8 cellular contexts compared by ENCODE assay signal in the genomic region with DNA sequence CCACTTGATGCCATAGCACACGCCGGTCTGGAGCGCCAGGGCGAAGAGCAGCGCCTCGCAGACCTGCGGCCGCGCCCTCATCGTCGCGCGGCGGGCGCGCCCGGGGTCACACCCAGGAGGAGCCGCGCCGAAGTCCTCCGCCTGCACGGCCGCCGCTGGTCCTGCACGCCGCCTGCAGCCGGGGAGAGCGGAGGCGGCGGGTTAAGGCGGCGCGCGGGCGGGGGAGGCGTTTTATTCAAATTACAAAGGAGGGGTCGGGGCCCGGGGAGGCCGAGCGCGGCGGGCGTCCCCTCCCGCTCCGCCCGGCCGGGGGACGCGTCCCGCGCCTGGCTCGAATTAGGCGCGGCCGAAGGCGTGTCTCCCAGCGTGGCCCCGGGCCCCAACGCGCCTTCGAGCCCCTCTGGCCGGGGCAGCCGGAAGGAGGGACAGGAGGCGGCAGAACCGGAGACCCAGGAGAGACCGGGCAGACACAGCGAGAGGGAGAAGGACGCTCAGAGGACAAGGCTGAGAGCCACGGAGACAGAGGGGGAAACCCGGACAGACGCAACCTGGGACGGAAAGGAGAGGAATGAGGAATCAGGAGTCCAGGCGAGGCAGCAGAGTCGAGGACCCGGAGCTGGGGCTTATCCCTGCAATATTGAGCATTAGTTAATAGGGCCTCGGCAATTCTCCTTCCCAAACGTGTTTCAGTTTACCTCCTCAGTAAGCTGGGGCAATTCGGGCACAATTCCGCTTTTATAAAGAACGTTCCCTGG. TPM values are rescaled to one million over a fixed set of nuclear protein-coding genes. Genes with fewer than 3 reads are reported as not detected.
A peak's percentile ranks its signal among the peaks of the same experiment; 100 is the strongest.
DNase-seq lines count a peak whose midpoint lies in the region; ATAC-seq and TF ChIP-seq lines count a peak whose summit lies in the region.

WNT11 (minus strand) TSS at position 176 of the 755 bp plus-strand sequence; CDS start at position 81, 95 bp downstream.

- no peak for TF ChIP-seq EP300 in upper lobe of left lung (IDR thresholded peaks at IDR 0.05)

- H3K79me1 ChIP-seq in IMR-90 (ENCODE audit: low read depth in 1 of 2, low read length in 2 of 2) = no peaks in the 10 kb centered on the region

- H3K23ac ChIP-seq in IMR-90 (ENCODE audit: low read depth, low read length) = no peak within 1 kb of the TSS

- H2BK15ac ChIP-seq in IMR-90 (ENCODE audit: low read depth, low read length) = no peak within 1 kb of the TSS

- H3K4ac ChIP-seq in IMR-90 (ENCODE audit: low read depth, low read length) = no peak within 1 kb of the TSS

- peaks cover 7% of the 10 kb centered on the region for H3K4me1 Mint-ChIP-seq in T-helper 2 cell treated with Interferon-gamma antibody and Interleukin-4, amounts not matched to agents 5 μg/mL and 100 μg/mL, for 36 hours (ENCODE audit: low read depth)

- no peak within 1 kb of the TSS for H4K8ac ChIP-seq in IMR-90 (ENCODE audit: low read depth in 2 of 2, low read length in 2 of 2)

- peak; percentile 28 for ATAC-seq in IMR-90 (ENCODE audit: low read depth)
- peak in 1 of 2 donors; percentile 31 for ATAC-seq in upper lobe of left lung (ENCODE audit: low FRiP score in 2 of 2)

- H3K9me3 Mint-ChIP-seq in T-helper 2 cell treated with Interferon-gamma antibody and Interleukin-4, amounts not matched to agents 5 μg/mL and 100 μg/mL, for 36 hours = no peaks in the 10 kb centered on the region

- H2BK20ac ChIP-seq in IMR-90 (ENCODE audit: low read depth, low read length) = no peak within 1 kb of the TSS

- no peaks in the 10 kb centered on the region for H3K9me1 ChIP-seq in IMR-90 (ENCODE audit: insufficient read depth, low read length)

- POLR2A ChIA-PET in IMR-90 (lab: Charles Lee; ENCODE audit: unreplicated experiment) = no interaction called here

- no peak for TF ChIP-seq RAD21 in IMR-90 (IDR thresholded peaks at IDR 0.05; ENCODE audit: low read length)

- H3K4me3 Mint-ChIP-seq in T-helper 2 cell treated with Interferon-gamma antibody and Interleukin-4, amounts not matched to agents 5 μg/mL and 100 μg/mL, for 36 hours = peak within 1 kb of the TSS; percentile 82

- H3K4me1 ChIP-seq in IMR-90 (ENCODE audit: control insufficient read depth, insufficient read depth, low read length) (peaks cover 3% of the 10 kb centered on the region), upper lobe of left lung (peaks cover 51 to 60% (median 58%) of the 10 kb centered on the region in 4 donors)

- TF ChIP-seq CTCF in IMR-90 (conservative IDR thresholded peaks at IDR 0.05; ENCODE audit: low read depth, low read length) = no peak
- peak in 1 of 6 experiments; percentile 23 for TF ChIP-seq CTCF in upper lobe of left lung (IDR thresholded peaks at IDR 0.05)

- intact Hi-C loops in IMR-90 (cut with micrococcal nuclease) = loop anchor here (1.0 to 10.0 kb wide), 5 partner anchors 113 to 478 kb away; no protein-coding TSS in a partner anchor

- no peak within 1 kb of the TSS for H3K9ac ChIP-seq in IMR-90 (ENCODE audit: low read depth, low read length)

- no peak within 1 kb of the TSS for H2BK5ac ChIP-seq in IMR-90 (ENCODE audit: low read depth, low read length, poor library complexity, severe bottlenecking)

- peak within 1 kb of the TSS; percentile 17 for H3K4me3 ChIP-seq in IMR-90 (ENCODE audit: insufficient read depth, low read depth, low read length)
- H3K4me3 ChIP-seq in upper lobe of left lung = peak within 1 kb of the TSS; percentile 46 to 60 (median 56)

- H2BK120ac ChIP-seq in IMR-90 (ENCODE audit: low read depth, low read length) = no peak within 1 kb of the TSS

- BruUV-seq in IMR-90 (replicated peaks; lab: Mats Ljungman, UMichigan) = no TSS peak

- H2AK9ac ChIP-seq in IMR-90 (replicated peaks; ENCODE audit: low read depth, low read length, poor library complexity) = peak within 1 kb of the TSS; percentile 85

- no peak within 1 kb of the TSS for H3K27ac Mint-ChIP-seq in T-helper 2 cell treated with Interferon-gamma antibody and Interleukin-4, amounts not matched to agents 5 μg/mL and 100 μg/mL, for 36 hours

- peaks cover 11% of the 10 kb centered on the region; the same call in 1 of the 2 replicates for H4K20me1 ChIP-seq in IMR-90 (ENCODE audit: insufficient read depth, low read length)

- H3K36me3 Mint-ChIP-seq in T-helper 2 cell treated with Interferon-gamma antibody and Interleukin-4, amounts not matched to agents 5 μg/mL and 100 μg/mL, for 36 hours (ENCODE audit: low read depth) = no peaks in the 10 kb centered on the region

- H3K14ac ChIP-seq in IMR-90 (replicated peaks; ENCODE audit: low read depth, low read length) = no peak within 1 kb of the TSS

- CTCF ChIA-PET in IMR-90 (lab: Yijun Ruan, JAX) = interaction anchor here (0.6 to 2.2 kb wide), 6 partner anchors 16 to 1140 kb away, joined by 3 to 14 read pairs (median 4); no protein-coding TSS in a partner anchor

- H3K56ac ChIP-seq in IMR-90 (ENCODE audit: extremely low read depth, insufficient read depth, low read length) = no peak within 1 kb of the TSS

- DNase-seq in DMS153 (lab: John Stamatoyannopoulos, UW) (peak; percentile 21), IMR-90 (no peak), midbrain (lab: John Stamatoyannopoulos, UW) (peak; percentile 10), upper lobe of left lung (peak; percentile 66 to 93), 8988T (no peak)
- peak; percentile 23 for DNase-seq in T-helper 2 cell treated with Interferon-gamma antibody and Interleukin-4, amounts not matched to agents 5 μg/mL and 100 μg/mL, for 36 hours (ENCODE audit: low spot score)
- DNase-seq in effector CD4-positive, alpha-beta T cell = peak; percentile 33
- DNase-seq in effector CD8-positive, alpha-beta T cell (lab: John Stamatoyannopoulos, UW) = no peak

- in situ Hi-C loops in IMR-90 (cut with MboI; ENCODE audit: low sequenced_read_pairs) = no loop called here

- H4K5ac ChIP-seq in IMR-90 (ENCODE audit: low read depth, low read length) = no peak within 1 kb of the TSS

- H3K9me3 ChIP-seq in IMR-90 (ENCODE audit: control insufficient read depth, insufficient read depth, low read length) (no peaks in the 10 kb centered on the region), upper lobe of left lung (no peaks in the 10 kb centered on the region)

- H3K27me3 ChIP-seq in IMR-90 (ENCODE audit: control insufficient read depth, insufficient read depth, low read length) (peaks cover 84% of the 10 kb centered on the region), upper lobe of left lung (peaks cover 0 to 41% (median 16%) of the 10 kb centered on the region in 4 donors)

- H2AFZ ChIP-seq in IMR-90 (replicated peaks; ENCODE audit: low read length, poor library complexity) = peak within 1 kb of the TSS; percentile 90

- H3K18ac ChIP-seq in IMR-90 (ENCODE audit: low read depth, low read length) = no peak within 1 kb of the TSS

- dilution Hi-C loops in IMR-90 (cut with HindIII; ENCODE audit: low sequenced_read_pairs, unreplicated experiment) = no loop called here

- TF ChIP-seq POLR2A in IMR-90 (IDR thresholded peaks at IDR 0.05; ENCODE audit: low read depth, low read length) = no peak
- TF ChIP-seq POLR2A in upper lobe of left lung (IDR thresholded peaks at IDR 0.05) = no peak

- 1% methylated on average over 42 of the region's 80 CpGs; no CpG with 5 or more reads in 1 of the 2 experiments for WGBS in IMR-90 (ENCODE audit: extremely low coverage in 2 of 2, insufficient read length in 1 of 2), 2 experiments
- 1% methylated on average over 29 to 47 of the region's 80 CpGs for WGBS in upper lobe of left lung, 2 donors

- H4K91ac ChIP-seq in IMR-90 (ENCODE audit: insufficient read depth, low read depth, low read length) = no peak within 1 kb of the TSS

- peak within 1 kb of the TSS; percentile 70 for H3K4me2 ChIP-seq in IMR-90 (ENCODE audit: low read depth, low read length)

- no peak within 1 kb of the TSS for H3K27ac ChIP-seq in IMR-90 (ENCODE audit: insufficient read depth, low read length)
- peak within 1 kb of the TSS in 1 of 4 donors; percentile 62 for H3K27ac ChIP-seq in upper lobe of left lung

- H3K36me3 ChIP-seq in IMR-90 (ENCODE audit: control insufficient read depth, insufficient read depth, low read length) = no peaks in the 10 kb centered on the region
- H3K36me3 ChIP-seq in upper lobe of left lung = no peaks in the 10 kb centered on the region

- no peak within 1 kb of the TSS for H2AK5ac ChIP-seq in IMR-90 (ENCODE audit: low read depth, low read length)

- peaks cover 50% of the 10 kb centered on the region for H3K27me3 Mint-ChIP-seq in T-helper 2 cell treated with Interferon-gamma antibody and Interleukin-4, amounts not matched to agents 5 μg/mL and 100 μg/mL, for 36 hours (ENCODE audit: low read depth)

TF ChIP-seq in IMR-90, 13 proteins besides CTCF, POLR2A, EP300 and RAD21:
- TF ChIP-seq SMC3 (IDR thresholded peaks at IDR 0.05; ENCODE audit: low read depth, low read length) (peak; percentile 13; the same call in 1 of the 2 replicates), USF2 (IDR thresholded peaks at IDR 0.05; ENCODE audit: low read depth, low read length) (no peak)

RNA-seq across cellular contexts. Expression of gene WNT11, which starts in this region (rescaled TPM):
- total RNA-seq in IMR-90 (2012; rRNA removed) = not detected in 2 replicates
- 0.10 TPM in 1 of 2 replicates, not detected in the other for polyA plus RNA-seq in IMR-90 (2012; rRNA removed)
- 0.02 and 0.04 TPM in 2 replicates for polyA plus RNA-seq in IMR-90 (2012; cell fraction: cytosol; rRNA removed)
- not detected in 2 replicates for polyA plus RNA-seq in IMR-90 (2012; cell fraction: nucleus; rRNA removed; ENCODE audit: low replicate concordance)
- 10 to 100 TPM in 1 of 6 donors, 1 to 10 TPM in 5; 1.7 to 12.9 (median 4.1) TPM for total RNA-seq in upper lobe of left lung

Comparison
In these comparisons a context has a peak if more than half of its experiments do, and no peak if none do; other contexts are left out.
1. Peak in ATAC-seq, H3K4me3 ChIP-seq and H3K4me2 ChIP-seq in IMR-90; RNA of the gene not detected or under 1 TPM.
2. DNase-seq: peak in DMS153 (single experiment), T-helper 2 cell treated with Interferon-gamma antibody and Interleukin-4, amounts not matched to agents 5 μg/mL and 100 μg/mL, for 36 hours (single experiment), effector CD4-positive, alpha-beta T cell (single experiment), midbrain (single experiment) and upper lobe of left lung (2 of 2); none in IMR-90 (single experiment), effector CD8-positive, alpha-beta T cell (single experiment) and 8988T (single experiment).